Comparison of ENCODE assay signal across 8 cellular contexts in the genomic region with DNA sequence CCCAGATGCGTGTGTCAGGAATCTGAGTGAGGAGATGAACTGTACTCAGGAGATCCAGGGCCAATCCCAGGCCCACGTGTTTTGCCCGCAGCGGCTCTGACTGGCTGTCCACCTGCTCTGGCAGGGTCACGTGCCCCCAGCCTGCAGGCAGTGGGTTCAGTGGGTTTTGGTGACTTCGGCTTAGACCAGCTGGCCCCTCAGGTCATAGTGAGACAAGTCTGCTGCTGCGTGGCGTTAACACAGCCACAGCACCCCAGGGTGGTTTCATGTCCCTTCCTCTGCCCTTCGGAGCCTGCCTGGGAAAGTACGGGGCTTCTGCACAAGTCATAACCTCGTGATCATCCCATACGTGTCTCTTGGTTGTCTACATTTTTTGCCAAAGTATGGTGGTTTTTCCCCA. TPM values are rescaled to one million over a fixed set of nuclear protein-coding genes. Genes with fewer than 3 reads are reported as not detected.
A peak's percentile ranks its signal among the peaks of the same experiment; 100 is the strongest.
DNase-seq lines count a peak whose midpoint lies in the region; ATAC-seq, FAIRE-seq and TF ChIP-seq lines count a peak whose summit lies in the region.

No MANE protein-coding gene starts in this region.

- H3K36me3 ChIP-seq in GM12878 (ENCODE audit: control insufficient read depth in 2 of 2, insufficient read depth in 2 of 2, low read length in 1 of 2) (no peaks in the 10 kb centered on the region; a peak in 1 of 4 replicates), trophoblast cell (ENCODE audit: control insufficient read depth in 1 of 2, insufficient read depth in 2 of 2, low read length in 2 of 2) (peaks cover 3% of the 10 kb centered on the region in 2 experiments)

- TF ChIP-seq CTCF in GM12878 (IDR thresholded peaks at IDR 0.05 in 2 of 3, conservative IDR thresholded peaks at IDR 0.05 in 1 of 3; ENCODE audit: control insufficient read depth in 2 of 3, extremely low read depth in 1 of 3, insufficient read depth in 1 of 3, low read depth in 3 of 3, low read length in 3 of 3), result peak in 1 of 3 experiments; percentile 16; a peak in 1 of 6 replicates

- H2AFZ ChIP-seq in GM12878 (ENCODE audit: control insufficient read depth, low read depth, low read length), result no peak overlapping the region
- H2AFZ ChIP-seq in trophoblast cell (ENCODE audit: insufficient read depth, low read length, poor library complexity), result no peak overlapping the region

- peaks cover 41% of the 10 kb centered on the region for H3K4me1 ChIP-seq in GM12878 (ENCODE audit: control insufficient read depth, insufficient read depth, low read length)
- H3K4me1 ChIP-seq in trophoblast cell (ENCODE audit: control insufficient read depth in 1 of 2, insufficient read depth in 2 of 2, low read length in 2 of 2), result peaks cover 46 to 67% of the 10 kb centered on the region in 2 experiments

- H3K9me3 ChIP-seq in GM12878 (replicated peaks; ENCODE audit: control insufficient read depth, insufficient read depth, low read length), result no peaks in the 10 kb centered on the region
- H3K9me3 ChIP-seq in trophoblast cell (ENCODE audit: insufficient read depth, low read depth, low read length), result peaks cover 3% of the 10 kb centered on the region

- H4K12ac ChIP-seq in trophoblast cell (ENCODE audit: low read depth, low read length), result no peak overlapping the region

- no peak overlapping the region for H2BK120ac ChIP-seq in trophoblast cell (ENCODE audit: insufficient read depth, low read length, poor library complexity)

- no peaks in the 10 kb centered on the region for H3K27me3 ChIP-seq in GM12878 (replicated peaks in 1 of 2; ENCODE audit: control insufficient read depth in 2 of 2, insufficient read depth in 2 of 2, low read length in 1 of 2)
- peaks cover 9% of the 10 kb centered on the region for H3K27me3 ChIP-seq in trophoblast cell (ENCODE audit: insufficient read depth, low read length)

- DNase-seq in GM12891 (ENCODE audit: insufficient read length, low spot score), result no peak
- peak; percentile 39 for DNase-seq in GM12878 (ENCODE audit: low read depth, low spot score)
- peak; percentile 41 to 51 for DNase-seq in trophoblast cell
- no peak for DNase-seq in AG20443 (ENCODE audit: low spot score)
- DNase-seq in stimulated activated CD4-positive, alpha-beta T cell treated with anti-CD3 and anti-CD28 coated beads, Interleukin-2, amount 100 ng/mL, for 24 hours, result no peak
- no peak for DNase-seq in NCI-H1417 treated with DMSO at 0.1 percent for 48 hours (lab: John Stamatoyannopoulos, UW)
- no peak for DNase-seq in GM03348 (ENCODE audit: low spot score)

- H3K14ac ChIP-seq in trophoblast cell (ENCODE audit: low read length), result no peak overlapping the region

- CTCF ChIA-PET in GM12878 (lab: Yijun Ruan, JAX), result interaction anchor here (0.7 to 1.4 kb wide), 4 partner anchors 21 to 122 kb away, joined by 3 to 5 read pairs (median 4); no protein-coding TSS in a partner anchor

- POLR2A ChIA-PET in GM12878 (lab: Charles Lee), result interaction anchor here (0.5 to 1.2 kb wide), 4 partner anchors 11 to 567 kb away, joined by 3 to 9 read pairs (median 4); no protein-coding TSS in a partner anchor

- H3K4me2 ChIP-seq in GM12878 (ENCODE audit: control insufficient read depth, insufficient read depth) (peak overlapping the region; percentile 93), trophoblast cell (ENCODE audit: low read length) (no peak overlapping the region)

- no peak overlapping the region for H3K18ac ChIP-seq in trophoblast cell (ENCODE audit: low read length)

- H3K79me1 ChIP-seq in trophoblast cell (ENCODE audit: low read length), result peaks cover 24% of the 10 kb centered on the region

- ATAC-seq in HG02759 (IDR thresholded peaks at IDR 0.05; ENCODE audit: unreplicated experiment) (peak; percentile 28), GM12878 (peak; percentile 76)

- intact Hi-C loops in GM12878 (cut with micrococcal nuclease; ENCODE audit: unreplicated experiment), result loop anchor here (1.0 kb wide), 1 partner anchor 43 kb away; no protein-coding TSS in a partner anchor

- TF ChIP-seq POLR2A in GM12891 (IDR thresholded peaks at IDR 0.05; ENCODE audit: low read depth, low read length) (no peak), GM12878 (IDR thresholded peaks at IDR 0.05; ENCODE audit: low read depth, low read length) (no peak; the same call in 1 of the 2 replicates)

- H3K27ac ChIP-seq in GM12878 (ENCODE audit: control insufficient read depth, insufficient read depth) (peak overlapping the region; percentile 66), trophoblast cell (ENCODE audit: low read depth, low read length) (no peak overlapping the region)

- SMC1A ChIA-PET in GM12878 (lab: Charles Lee; ENCODE audit: uncharacterized antibody, unreplicated experiment), result interaction anchor here (0.9 to 1.5 kb wide), 3 partner anchors 45 to 77 kb away, joined by 3 to 6 read pairs (median 3); no protein-coding TSS in a partner anchor

- BruUV-seq in GM12878 (replicated peaks; lab: Mats Ljungman, UMichigan), result no TSS peak

- no peak overlapping the region for H2BK5ac ChIP-seq in trophoblast cell (ENCODE audit: low read depth, low read length, poor library complexity)

- TF ChIP-seq EP300 in GM12878 (IDR thresholded peaks at IDR 0.05; ENCODE audit: borderline replicate concordance in 1 of 2, control insufficient read depth in 1 of 2, low read depth in 2 of 2, low read length in 2 of 2), result peak in 1 of 2 experiments; percentile 36; a peak in 2 of 4 replicates

- no peak overlapping the region for H3K23ac ChIP-seq in trophoblast cell (ENCODE audit: low read length)

- 9% methylated on average over 12 of the region's 12 CpGs for WGBS in GM12878 (ENCODE audit: insufficient coverage, insufficient replicate concordance, low lambda C conversion rate, missing lambda C conversion rate)
- no CpG with 5 or more reads among the region's 12 CpGs for WGBS in trophoblast cell (ENCODE audit: extremely low coverage, insufficient coverage, insufficient read length)

- peak overlapping the region; percentile 59 for H3K9ac ChIP-seq in GM12878 (ENCODE audit: control insufficient read depth, insufficient read depth, low read length)
- H3K9ac ChIP-seq in trophoblast cell (ENCODE audit: low read length), result peak overlapping the region; percentile 14

- peak overlapping the region; percentile 13 for H3K4ac ChIP-seq in trophoblast cell (ENCODE audit: low read depth, low read length)

- in situ Hi-C loops in GM12878 (cut with MboI), result no loop called here

- H3K79me2 ChIP-seq in GM12878 (ENCODE audit: control insufficient read depth, insufficient read depth, low read length) (peaks cover 59% of the 10 kb centered on the region), trophoblast cell (ENCODE audit: control insufficient read depth, insufficient read depth, low read length, poor library complexity) (peaks cover 33% of the 10 kb centered on the region)

- RAD21 ChIA-PET in GM12878 (lab: Charles Lee; ENCODE audit: unreplicated experiment), result interaction anchor here (0.9 to 1.4 kb wide), 2 partner anchors 24 to 78 kb away, joined by 3 to 4 read pairs; no protein-coding TSS in a partner anchor

- TF ChIP-seq RAD21 in GM12878 (IDR thresholded peaks at IDR 0.05; ENCODE audit: insufficient read depth, low read depth, low read length), result no peak

- H4K91ac ChIP-seq in trophoblast cell (ENCODE audit: low read depth, low read length), result no peak overlapping the region

- H2BK12ac ChIP-seq in trophoblast cell (ENCODE audit: low read length), result no peak overlapping the region

- H4K20me1 ChIP-seq in GM12878 (ENCODE audit: control insufficient read depth, insufficient read depth), result no peaks in the 10 kb centered on the region; the same call in 1 of the 2 replicates

- peak; percentile 85 for FAIRE-seq in GM12891 (lab: Jason Lieb, UNC)
- peak; percentile 96 for FAIRE-seq in GM12878 (lab: Jason Lieb, UNC)

- H4K8ac ChIP-seq in trophoblast cell (ENCODE audit: low read depth, low read length), result no peak overlapping the region

- H3K4me3 ChIP-seq in GM12878, result peak overlapping the region; percentile 75
- no peak overlapping the region for H3K4me3 ChIP-seq in trophoblast cell (ENCODE audit: low read depth, low read length)

- H2AK5ac ChIP-seq in trophoblast cell (ENCODE audit: low read length), result no peak overlapping the region

TF ChIP-seq in GM12891, 5 proteins besides CTCF, POLR2A, EP300 and RAD21:
- TF ChIP-seq POU2F2 (IDR thresholded peaks at IDR 0.05; ENCODE audit: low read depth, low read length) (no peak), PAX5 (IDR thresholded peaks at IDR 0.05; ENCODE audit: insufficient read depth, low read length, severe bottlenecking) (no peak), TAF1 (IDR thresholded peaks at IDR 0.05; ENCODE audit: low read depth, low read length) (no peak), SPI1 (IDR thresholded peaks at IDR 0.05; ENCODE audit: low read depth, low read length) (no peak), POLR2AphosphoS5 (IDR thresholded peaks at IDR 0.05; ENCODE audit: low read depth, low read length) (no peak)

TF ChIP-seq in GM12878, 131 proteins besides CTCF, POLR2A, EP300 and RAD21 (continues in another document):
- 0 out of 2 replicates have a peak, but pooled peaks have one; percentile 23 for TF ChIP-seq PAX5 (IDR thresholded peaks at IDR 0.05; ENCODE audit: borderline replicate concordance, low read depth, low read length)

RNA-seq across cellular contexts. Expression of gene FBRSL1, which starts 2.6 kb away (rescaled TPM):
- polyA plus RNA-seq in GM12891 (2012; ENCODE audit: low read depth, missing spikeins), result 14.6 TPM
- 30.6 and 38.6 TPM in 2 replicates for total RNA-seq in GM12878 (2013; cell fraction: nucleolus; rRNA removed)
- total RNA-seq in GM12878 (2014; rRNA removed) (4.5 and 6.3 TPM in 2 replicates), GM12878 (2014; rRNA removed; fragmentation: Illumina TruSeq; extraction: Trizol) (2.0 and 6.7 TPM in 2 replicates), GM12878 (2021) (53.4 and 55.1 TPM in 2 replicates)
- 34.4 TPM for polyA plus RNA-seq in GM12878 (2011; ENCODE audit: low read depth)
- polyA plus RNA-seq in GM12878 (2011; rRNA removed) (0.40 and 0.81 TPM in 2 replicates), GM12878 (2014; fragmentation: Illumina TruSeq; extraction: Trizol) (1.1 and 12.3 TPM in 2 replicates), GM12878 (2014; fragmentation: Nextera tagmentation; extraction: Ambion mirVana) (under 1 TPM; 0.19 to 0.58 TPM), GM12878 (2014; rRNA removed) (19.9 and 29.3 TPM in 2 replicates), GM12878 (2016; fragmentation: Nextera tagmentation; extraction: Ambion mirVana) (1 to 10 TPM; 1.4 to 1.9 TPM)
- polyA plus RNA-seq in GM12878 (2011; cell fraction: cytosol; rRNA removed), result 2.6 and 7.9 TPM in 2 replicates
- polyA plus RNA-seq in GM12878 (2011; cell fraction: nucleus; rRNA removed), result 17.0 and 38.4 TPM in 2 replicates
- polyA plus RNA-seq in GM12878 (2012), result 21.0 and 21.8 TPM in 2 replicates
- 0.59 and 2.1 TPM in 2 replicates for polyA minus RNA-seq in GM12878 (2011; rRNA and poly(A)+ RNA removed)
- 7.5 and 13.1 TPM in 2 replicates for polyA minus RNA-seq in GM12878 (2011; cell fraction: cytosol; rRNA and poly(A)+ RNA removed)
- polyA minus RNA-seq in GM12878 (2011; cell fraction: nucleus; rRNA and poly(A)+ RNA removed), result 2.8 and 6.9 TPM in 2 replicates
- polyA plus RNA-seq in trophoblast cell (2013), result 64.1 and 68.4 TPM in 2 replicates

Comparison
In these comparisons a context has a peak if more than half of its experiments do, and no peak if none do; other contexts are left out.
1. DNase-seq: peak in GM12878 (single experiment) and trophoblast cell (2 of 2); none in GM12891 (single experiment), AG20443 (single experiment), stimulated activated CD4-positive, alpha-beta T cell treated with anti-CD3 and anti-CD28 coated beads, Interleukin-2, amount 100 ng/mL, for 24 hours (0 of 2), NCI-H1417 treated with DMSO at 0.1 percent for 48 hours (single experiment) and GM03348 (single experiment).